ENCODE assay signal across 20 cellular contexts in the genomic region with DNA sequence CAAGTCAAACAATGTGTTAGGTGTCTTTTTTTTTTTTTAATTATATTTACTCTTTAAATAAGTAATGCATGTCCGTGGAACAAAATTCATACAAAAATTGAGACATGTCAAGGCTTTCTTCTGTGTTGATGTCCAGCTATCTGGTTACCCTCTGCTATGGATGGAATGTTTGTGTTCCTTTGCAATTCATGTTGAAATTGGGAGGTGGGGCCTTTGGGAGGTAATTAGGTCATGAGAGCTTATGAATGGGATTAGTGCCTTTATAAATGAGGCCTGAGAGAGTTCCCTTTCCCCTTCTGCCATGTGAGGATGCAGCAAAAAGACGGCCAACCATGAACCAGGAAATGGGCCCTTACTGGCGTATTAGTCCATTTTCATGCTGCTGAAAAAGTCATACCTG.
"Had no signal": no experiment of that assay in that cellular context is flagged by ENCODE, and none has a peak within 500 bp of the region (broad histone marks: within the 10 kb centered on the region; RNA-seq: fewer than 3 reads in every experiment).

No MANE protein-coding gene starts in this region.

- H3K4me1 Mint-ChIP-seq: nephron had no signal

- H3K36me3 Mint-ChIP-seq: naive B cell had no signal

- DNase-seq: cortex of kidney; dorsolateral prefrontal cortex; effector CD8-positive, alpha-beta T cell; foreskin melanocyte; head of caudate nucleus; left colon; left ventricle myocardium superior; mesenchymal stem cell; naive B cell; stimulated activated CD4-positive, alpha-beta T cell treated with anti-CD3 and anti-CD28 coated beads, Interleukin-2, amount 100 ng/mL, for 48 hours; stimulated activated naive CD8-positive, alpha-beta T cell treated with anti-CD3 and anti-CD28 coated beads, Interleukin-15, Interleukin-2, amounts not matched to agents 100 U/mL and 50 U/mL, for 24 hours; thyroid gland; upper lobe of left lung; uterus had no signal

- H3K4me2 ChIP-seq: hepatocyte, smooth muscle cell had no signal

- H3K27ac ChIP-seq: dorsolateral prefrontal cortex, right atrium auricular region, suprapubic skin, thyroid gland, upper lobe of left lung, uterus had no signal

- H3K79me2 ChIP-seq: hepatocyte had no signal

- H3K9me3 Mint-ChIP-seq: nephron had no signal

- H3K4me1 ChIP-seq: right atrium auricular region, suprapubic skin, thyroid gland, upper lobe of left lung, uterus had no signal

- H2AFZ ChIP-seq: hepatocyte had no signal

- H3K4me3 Mint-ChIP-seq: nephron had no signal

- H3K4me3 ChIP-seq: dorsolateral prefrontal cortex, hepatocyte, lung, right atrium auricular region, smooth muscle cell, suprapubic skin, thyroid gland, upper lobe of left lung, uterus had no signal

- H3K27me3 ChIP-seq: right atrium auricular region, thyroid gland, upper lobe of left lung, uterus had no signal

- H3K9me3 ChIP-seq: right atrium auricular region, suprapubic skin, thyroid gland, upper lobe of left lung, uterus had no signal

- H3K36me3 ChIP-seq: right atrium auricular region, suprapubic skin, thyroid gland, upper lobe of left lung, uterus had no signal

- H3K27ac Mint-ChIP-seq: nephron had no signal
